In genomic region chr3:50292924-50293801, GRCh38 we compare ENCODE assay signal across 9 cellular contexts. TPM values are rescaled to one million over a fixed set of nuclear protein-coding genes. Genes with fewer than 3 reads are reported as not detected.
DNase-seq lines count a peak whose midpoint lies in the region; ATAC-seq lines count a peak whose summit lies in the region.
"Had no signal": no experiment of that assay in that cellular context is flagged by ENCODE, and none has a peak within 500 bp of the region (broad histone marks: within the 10 kb centered on the region; RNA-seq: fewer than 3 reads in every experiment).

No MANE protein-coding gene starts in this region.

- intact Hi-C loops in left colon (cut with DNase I, micrococcal nuclease): no loop called here

- H3K4me3 Mint-ChIP-seq in stimulated activated naive CD8-positive, alpha-beta T cell treated with anti-CD3 and anti-CD28 coated beads, Interleukin-15, Interleukin-2, amounts not matched to agents 100 ng/mL and 50 ng/mL, for 24 hours: peak overlapping the region; percentile 87

- no peaks in the 10 kb centered on the region for H3K27me3 Mint-ChIP-seq in stimulated activated naive CD8-positive, alpha-beta T cell treated with anti-CD3 and anti-CD28 coated beads, Interleukin-15, Interleukin-2, amounts not matched to agents 100 ng/mL and 50 ng/mL, for 24 hours

- peak overlapping the region; percentile 51 for H3K4me3 ChIP-seq in mononuclear cell (ENCODE audit: low read length)

- peak overlapping the region; percentile 84 for H3K27ac ChIP-seq in caudate nucleus (ENCODE audit: low read depth, low read length)

- no peaks in the 10 kb centered on the region for H3K9me3 Mint-ChIP-seq in stimulated activated naive CD8-positive, alpha-beta T cell treated with anti-CD3 and anti-CD28 coated beads, Interleukin-15, Interleukin-2, amounts not matched to agents 100 ng/mL and 50 ng/mL, for 24 hours

- H3K9me3 ChIP-seq in mononuclear cell (ENCODE audit: low read depth, low read length): no peaks in the 10 kb centered on the region

- ATAC-seq in stimulated activated naive CD8-positive, alpha-beta T cell treated with anti-CD3 and anti-CD28 coated beads, Interleukin-15, Interleukin-2, amounts not matched to agents 100 U/mL and 50 U/mL, for 24 hours: no peak
- ATAC-seq in left colon: no peak
- no peak for ATAC-seq in HG03378 (IDR thresholded peaks at IDR 0.05; ENCODE audit: unreplicated experiment)
- no peak for ATAC-seq in GM18861 (IDR thresholded peaks at IDR 0.05; ENCODE audit: unreplicated experiment)

- DNase-seq in stimulated activated naive CD8-positive, alpha-beta T cell treated with anti-CD3 and anti-CD28 coated beads, Interleukin-15, Interleukin-2, amounts not matched to agents 100 U/mL and 50 U/mL, for 24 hours: no peak
- no peak for DNase-seq in caudate nucleus (lab: John Stamatoyannopoulos, UW)
- DNase-seq in left colon: no peak
- no peak for DNase-seq in MV-4-11 (lab: John Stamatoyannopoulos, UW)

- peaks cover 27% of the 10 kb centered on the region for H3K4me1 ChIP-seq in mononuclear cell (ENCODE audit: insufficient read depth, low read length)

- H3K27ac Mint-ChIP-seq in stimulated activated naive CD8-positive, alpha-beta T cell treated with anti-CD3 and anti-CD28 coated beads, Interleukin-15, Interleukin-2, amounts not matched to agents 100 ng/mL and 50 ng/mL, for 24 hours: peak overlapping the region; percentile 94

- H3K36me3 Mint-ChIP-seq in stimulated activated naive CD8-positive, alpha-beta T cell treated with anti-CD3 and anti-CD28 coated beads, Interleukin-15, Interleukin-2, amounts not matched to agents 100 ng/mL and 50 ng/mL, for 24 hours (ENCODE audit: low read depth): peaks cover 23% of the 10 kb centered on the region

- H3K27me3 ChIP-seq in mononuclear cell (ENCODE audit: insufficient read depth, low read length): no peaks in the 10 kb centered on the region

- peaks cover 20% of the 10 kb centered on the region for H3K4me1 Mint-ChIP-seq in stimulated activated naive CD8-positive, alpha-beta T cell treated with anti-CD3 and anti-CD28 coated beads, Interleukin-15, Interleukin-2, amounts not matched to agents 100 ng/mL and 50 ng/mL, for 24 hours (ENCODE audit: low read depth)

RNA-seq across cellular contexts. Expression of gene IFRD2, which starts 0.9 kb away (rescaled TPM):
- total RNA-seq in mononuclear cell (19.0 TPM), left colon (10 to 100 TPM; 48.8 to 68.6 TPM)

RNA-seq across cellular contexts. Expression of gene HYAL3, which starts 6.0 kb away (rescaled TPM):
- total RNA-seq in mononuclear cell (2.0 TPM), left colon (1 to 10 TPM; 2.2 to 2.8 TPM)

RNA-seq across cellular contexts. Expression of gene NAA80, which starts 6.0 kb away (rescaled TPM):
- 11.2 TPM for total RNA-seq in mononuclear cell
- total RNA-seq in left colon: 10 to 100 TPM in 1 of 2 donors, 1 to 10 TPM in 1; 9.8 to 11.2 TPM

RNA-seq across cellular contexts. Expression of gene HYAL1, which starts 10.2 kb away (rescaled TPM):
- not detected for total RNA-seq in mononuclear cell
- 10 to 100 TPM in 1 of 2 donors, 1 to 10 TPM in 1; 6.9 to 16.4 TPM for total RNA-seq in left colon

RNA-seq across cellular contexts. Expression of gene LSMEM2, which starts 14.3 kb away (rescaled TPM):
- total RNA-seq in mononuclear cell: not detected
- total RNA-seq in left colon: not detected
- total RNA-seq: T-helper 2 cell treated with Interferon-gamma antibody and Interleukin-4, amounts not matched to agents 100 ng/mL and 5 ng/mL, for 36 hours had no signal
